31 cellular contexts compared by ENCODE assay signal in the genomic region with DNA sequence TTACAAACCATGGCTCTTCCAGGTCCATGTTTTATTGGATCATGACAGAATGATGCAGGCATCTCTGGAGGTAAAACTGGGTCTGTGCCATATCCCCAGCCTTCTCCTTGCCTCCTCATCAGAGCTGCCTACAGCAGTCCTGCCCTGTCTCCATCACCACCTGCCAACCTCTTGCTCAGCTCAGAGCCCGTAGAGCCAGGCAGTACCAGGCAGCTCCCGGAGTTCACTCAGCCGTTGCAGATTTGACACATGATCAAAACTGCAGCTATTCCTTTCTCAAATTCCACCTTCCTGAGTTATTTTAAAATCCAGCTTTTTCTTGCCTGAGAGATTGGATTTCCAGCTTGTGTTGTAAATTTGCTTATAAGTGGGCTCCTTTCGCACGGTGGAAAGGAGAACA.
DNase-seq lines count a peak whose midpoint lies in the region; ATAC-seq, FAIRE-seq and TF ChIP-seq lines count a peak whose summit lies in the region.
"Had no signal": no experiment of that assay in that cellular context is flagged by ENCODE, and none has a peak within 500 bp of the region (broad histone marks: within the 10 kb centered on the region; RNA-seq: fewer than 3 reads in every experiment).

No MANE protein-coding gene starts in this region.

- in situ Hi-C loops in GM23248 (cut with MboI): no loop called here

- no peak overlapping the region for H3K23ac ChIP-seq in H1 (ENCODE audit: insufficient read length)

- H3K4me3 ChIP-seq in H1 (ENCODE audit: extremely low read depth in 1 of 4, insufficient read depth in 2 of 4, low read depth in 3 of 4, low read length in 4 of 4) (no peak overlapping the region), GM23248 (no peak overlapping the region)
- H3K4me3 ChIP-seq: GM12878, SJSA1, skin epidermis, testis had no signal

- H3K27ac ChIP-seq in H1 (ENCODE audit: low read depth, low read length): no peak overlapping the region
- H3K27ac ChIP-seq in GM23248: no peak overlapping the region
- H3K27ac ChIP-seq: brain microvascular endothelial cell, epithelial cell of prostate, HL-60, RWPE1, SJSA1, skin epidermis, testis had no signal

- no peak overlapping the region for H4K5ac ChIP-seq in H1 (ENCODE audit: insufficient read length, low read depth, low read length)

- H3K79me2 ChIP-seq in H1 (ENCODE audit: control insufficient read depth in 1 of 2, insufficient read depth in 2 of 2, low read length in 2 of 2) (no peaks in the 10 kb centered on the region), GM23248 (ENCODE audit: insufficient read depth) (no peaks in the 10 kb centered on the region)

- no peaks in the 10 kb centered on the region for H3K79me1 ChIP-seq in H1 (ENCODE audit: low read depth, low read length)

- no peak for FAIRE-seq in H1 (lab: Jason Lieb, UNC)
- FAIRE-seq: GM12878 had no signal

- TF ChIP-seq EP300 in H1 (IDR thresholded peaks at IDR 0.05; ENCODE audit: borderline replicate concordance in 1 of 2, low read depth in 2 of 2, low read length in 2 of 2): no peak

- H3K9ac ChIP-seq in H1 (replicated peaks in 1 of 4; ENCODE audit: extremely low read depth in 1 of 4, low read depth in 3 of 4, low read length in 3 of 4) (no peak overlapping the region), GM23248 (no peak overlapping the region)

- no peak overlapping the region for H2AK5ac ChIP-seq in H1 (ENCODE audit: low read depth, low read length)

- H3K14ac ChIP-seq in H1 (ENCODE audit: insufficient read length): no peak overlapping the region

- H3K4me2 ChIP-seq in H1 (ENCODE audit: insufficient read depth in 1 of 2, low read depth in 2 of 2, low read length in 2 of 2): no peak overlapping the region; a peak in 1 of 4 replicates
- no peak overlapping the region for H3K4me2 ChIP-seq in GM23248 (ENCODE audit: unreplicated experiment)

- no peak overlapping the region for H4K8ac ChIP-seq in H1 (ENCODE audit: extremely low read depth, insufficient read depth, low read length)

- H2BK120ac ChIP-seq in H1 (replicated peaks; ENCODE audit: low read depth, low read length): no peak overlapping the region

- no peak overlapping the region for H3K56ac ChIP-seq in H1 (replicated peaks; ENCODE audit: insufficient read length, low read depth, low read length)

- CTCF ChIA-PET in H1 (lab: Charles Lee; ENCODE audit: partially characterized antibody): interaction anchor here (1.0 kb wide), 1 partner anchor 256 kb away, joined by 3 read pairs; no protein-coding TSS in a partner anchor

- H2BK5ac ChIP-seq in H1 (ENCODE audit: low read depth, low read length): no peak overlapping the region

- H3K4me1 ChIP-seq in H1 (replicated peaks in 1 of 4; ENCODE audit: control insufficient read depth in 3 of 4, insufficient read depth in 4 of 4, low read length in 3 of 4) (no peaks in the 10 kb centered on the region), GM23248 (ENCODE audit: insufficient read depth) (no peaks in the 10 kb centered on the region)
- H3K4me1 ChIP-seq: SJSA1, testis had no signal

- H2BK15ac ChIP-seq in H1 (ENCODE audit: low read length): no peak overlapping the region

- no peaks in the 10 kb centered on the region for H3K27me3 ChIP-seq in H1 (replicated peaks in 1 of 4; ENCODE audit: control insufficient read depth in 3 of 4, extremely low read depth in 1 of 4, insufficient read depth in 3 of 4, low read length in 3 of 4)
- no peaks in the 10 kb centered on the region for H3K27me3 ChIP-seq in GM23248 (replicated peaks; ENCODE audit: insufficient read depth)
- H3K27me3 ChIP-seq: brain microvascular endothelial cell, SJSA1, testis had no signal

- H3K4ac ChIP-seq in H1 (replicated peaks; ENCODE audit: insufficient read length, low read depth, low read length): no peak overlapping the region

- no peak for TF ChIP-seq CTCF in H1 (IDR thresholded peaks at IDR 0.05; ENCODE audit: control extremely low read depth in 1 of 3, insufficient read depth in 1 of 3, low read depth in 1 of 3, low read length in 3 of 3)

- H3K36me3 ChIP-seq in H1 (ENCODE audit: control insufficient read depth in 2 of 4, insufficient read depth in 4 of 4, low read length in 3 of 4): no peaks in the 10 kb centered on the region
- H3K36me3 ChIP-seq in GM23248 (ENCODE audit: low read depth): no peaks in the 10 kb centered on the region
- H3K36me3 ChIP-seq: brain microvascular endothelial cell, SJSA1 had no signal

- H2AFZ ChIP-seq in H1 (ENCODE audit: low read length) (peak overlapping the region; percentile 19; the same call in 1 of the 2 replicates), GM23248 (no peak overlapping the region)

- no peak for TF ChIP-seq POLR2A in H1 (IDR thresholded peaks at IDR 0.05; ENCODE audit: control extremely low read depth in 1 of 2, low read depth in 2 of 2, low read length in 2 of 2)

- H3F3A ChIP-seq in GM23248 (ENCODE audit: insufficient read depth): no peaks in the 10 kb centered on the region

- no peak for TF ChIP-seq RAD21 in H1 (IDR thresholded peaks at IDR 0.05 in 1 of 2, conservative IDR thresholded peaks at IDR 0.05 in 1 of 2; ENCODE audit: low read depth in 2 of 2, low read length in 2 of 2)

- H3K23me2 ChIP-seq in H1 (ENCODE audit: low read depth, low read length): peaks cover 9% of the 10 kb centered on the region; the same call in 1 of the 2 replicates

- ATAC-seq in GM19328 (IDR thresholded peaks at IDR 0.05; ENCODE audit: unreplicated experiment): no peak
- ATAC-seq: activated CD4-positive, alpha-beta T cell treated with anti-CD3 and anti-CD28 coated beads for 36 hours; activated CD8-positive, alpha-beta T cell treated with anti-CD3 and anti-CD28 coated beads, Interleukin-2, amount 10 ng/mL, durations not matched to agents 7 days and 5 days; GM12878; naive thymus-derived CD4-positive, alpha-beta T cell had no signal

- H2BK12ac ChIP-seq in H1 (ENCODE audit: low read depth, low read length): no peak overlapping the region

- 94% methylated on average over 5 of the region's 5 CpGs; no CpG with 5 or more reads in 1 of the 2 experiments for whole genome bisulfite sequencing in H1 (ENCODE audit: extremely low coverage in 1 of 2, insufficient coverage in 1 of 2, insufficient read length in 1 of 2, insufficient replicate concordance in 2 of 2, low coverage in 1 of 2, low lambda C conversion rate in 2 of 2, missing lambda C conversion rate in 1 of 2), 2 experiments
- WGBS in GM23248 (ENCODE audit: low coverage in 1 of 2, low lambda C conversion rate in 2 of 2, missing lambda C conversion rate in 2 of 2), 2 experiments: 35 to 43% methylated on average over 5 of the region's 5 CpGs

- no peak overlapping the region for H2BK20ac ChIP-seq in H1 (ENCODE audit: low read length)

- H4K20me1 ChIP-seq in H1 (replicated peaks in 1 of 2; ENCODE audit: control insufficient read depth in 1 of 2, insufficient read depth in 2 of 2, low read length in 2 of 2) (no peaks in the 10 kb centered on the region), GM23248 (ENCODE audit: insufficient read depth) (no peaks in the 10 kb centered on the region)

- no peak overlapping the region for H4K91ac ChIP-seq in H1 (replicated peaks; ENCODE audit: insufficient read length, low read length)

- POLR2A ChIA-PET in H1 (lab: Charles Lee; ENCODE audit: partially characterized antibody): no interaction called here

- no peak overlapping the region for H3K18ac ChIP-seq in H1 (ENCODE audit: extremely low read depth, low read length)

- H3K9me2 ChIP-seq in GM23248 (ENCODE audit: insufficient read depth): no peaks in the 10 kb centered on the region

- peak; percentile 40 for DNase-seq in DMS79 (lab: John Stamatoyannopoulos, UW)
- DNase-seq in NCI-H2171 (lab: John Stamatoyannopoulos, UW): peak; percentile 52
- no peak for DNase-seq in H1 (ENCODE audit: low read depth in 1 of 2, low spot score in 2 of 2)
- DNase-seq in pons (ENCODE audit: low spot score): peak; percentile 26
- no peak for DNase-seq in 8988T
- no peak for DNase-seq in GM23248
- DNase-seq: activated CD4-positive, alpha-beta T cell treated with anti-CD3 and anti-CD28 coated beads for 36 hours; activated CD8-positive, alpha-beta T cell treated with anti-CD3 and anti-CD28 coated beads, Interleukin-2, amount 10 ng/mL, durations not matched to agents 7 days and 5 days; activated naive CD4-positive, alpha-beta T cell treated with anti-CD3 and anti-CD28 coated beads, Interleukin-2, amount 50 U/mL, for 16 hours; brain microvascular endothelial cell; CD4-positive, alpha-beta memory T cell; effector memory CD4-positive, alpha-beta T cell; glutamatergic neuron; H7; KBM-7; naive thymus-derived CD4-positive, alpha-beta T cell; NCI-H1105; NCI-H1930; NCI-H446; NCI-H82; OCI-M1; stimulated activated naive CD4-positive, alpha-beta T cell treated with Interleukin-2 at 50 U/mL for 16 hours; T-helper 9 cell; testis had no signal

- H3K9me3 ChIP-seq in H1 (ENCODE audit: insufficient read depth in 2 of 2, low read depth in 1 of 2, low read length in 1 of 2): no peaks in the 10 kb centered on the region
- no peaks in the 10 kb centered on the region for H3K9me3 ChIP-seq in GM23248 (ENCODE audit: low read depth)
- H3K9me3 ChIP-seq: SJSA1, testis had no signal

TF ChIP-seq in H1, 55 proteins besides CTCF, POLR2A, EP300 and RAD21:
- TF ChIP-seq SIN3A (conservative IDR thresholded peaks at IDR 0.05 in 1 of 2, IDR thresholded peaks at IDR 0.05 in 1 of 2; ENCODE audit: low read depth in 1 of 2, low read length in 2 of 2) (no peak), TAF1 (IDR thresholded peaks at IDR 0.05; ENCODE audit: low read depth, low read length) (no peak), CREB1 (IDR thresholded peaks at IDR 0.05) (no peak), EZH2 (IDR thresholded peaks at IDR 0.05; ENCODE audit: low read depth, low read length, severe bottlenecking) (no peak), TBP (IDR thresholded peaks at IDR 0.05; ENCODE audit: low read depth, low read length) (no peak), SP4 (IDR thresholded peaks at IDR 0.05; ENCODE audit: low read length) (no peak), FOSL1 (IDR thresholded peaks at IDR 0.05; ENCODE audit: insufficient read depth, low read depth, low read length) (no peak), SUZ12 (IDR thresholded peaks at IDR 0.05; ENCODE audit: low read length) (no peak), POU5F1 (IDR thresholded peaks at IDR 0.05; ENCODE audit: low read depth, low read length) (no peak), SP2 (IDR thresholded peaks at IDR 0.05; ENCODE audit: low read length) (no peak), NANOG (IDR thresholded peaks at IDR 0.05; ENCODE audit: insufficient read depth, low read depth, low read length, poor library complexity, severe bottlenecking) (no peak)

Comparison
In these comparisons a context has a peak if more than half of its experiments do, and no peak if none do; other contexts are left out.
1. DNase-seq: peak in DMS79 (single experiment), NCI-H2171 (single experiment) and pons (single experiment); none in H1 (0 of 2), 8988T (single experiment) and GM23248 (single experiment).